ENCODE assay signal across 1 cellular context in the genomic region with DNA sequence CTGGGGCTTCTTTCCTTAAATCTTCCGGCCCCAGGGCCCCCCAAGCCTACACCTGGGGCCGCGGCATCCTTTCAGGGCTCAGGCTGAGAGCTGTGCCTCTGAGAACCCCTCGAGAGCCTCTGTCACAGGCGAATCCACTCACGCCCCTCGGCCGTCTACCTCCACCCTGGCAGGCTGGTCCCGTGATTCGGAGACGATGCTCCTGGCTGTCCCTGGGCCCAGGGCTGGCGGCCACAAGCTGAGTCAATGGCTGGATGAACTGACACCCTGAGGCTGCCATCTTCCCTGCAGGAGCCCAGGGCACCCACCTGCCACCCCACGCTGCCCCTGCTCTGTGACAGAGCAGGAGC.
TF ChIP-seq lines count a peak whose summit lies in the region.

No MANE protein-coding gene starts in this region.

TF ChIP-seq in K562, 482 proteins besides CTCF, POLR2A, EP300 and RAD21:
- no peak for TF ChIP-seq KAT2B (IDR thresholded peaks at IDR 0.05; ENCODE audit: low read depth, low read length)
- TF ChIP-seq TCF7 (IDR thresholded peaks at IDR 0.05; ENCODE audit: borderline replicate concordance) = no peak
- TF ChIP-seq SIN3A (IDR thresholded peaks at IDR 0.05; ENCODE audit: borderline replicate concordance in 2 of 2, control insufficient read depth in 1 of 2, low read depth in 2 of 2, low read length in 2 of 2) = no peak
- no peak for TF ChIP-seq SMAD4 (CRISPR knock-in tag; conservative IDR thresholded peaks at IDR 0.05)
- no peak for TF ChIP-seq NCOA1 (IDR thresholded peaks at IDR 0.05; ENCODE audit: low read depth)
- no peak for TF ChIP-seq SMAD2 (IDR thresholded peaks at IDR 0.05; ENCODE audit: low read depth, low read length)
- no peak for TF ChIP-seq MTA3 (IDR thresholded peaks at IDR 0.05; ENCODE audit: borderline replicate concordance)
- 0 out of 2 replicates have a peak, but pooled peaks have one; percentile 8 for TF ChIP-seq RBFOX2 (IDR thresholded peaks at IDR 0.05; ENCODE audit: low read depth, low read length)
